Comparison of ENCODE assay signal across 2 cellular contexts in genomic region chr1:17404034-17404671, GRCh38.
TF ChIP-seq lines count a peak whose summit lies in the region.

No MANE protein-coding gene starts in this region.

TF ChIP-seq in IMR-90, 13 proteins besides CTCF, POLR2A, EP300 and RAD21:
- TF ChIP-seq MAZ (IDR thresholded peaks at IDR 0.05; ENCODE audit: borderline replicate concordance, low read depth, low read length), result no peak
- no peak for TF ChIP-seq RFX5 (IDR thresholded peaks at IDR 0.05; ENCODE audit: low read depth, low read length)
- TF ChIP-seq NFE2L2 (IDR thresholded peaks at IDR 0.05; ENCODE audit: low read depth, low read length), result no peak
- no peak for TF ChIP-seq SMC3 (IDR thresholded peaks at IDR 0.05; ENCODE audit: low read depth, low read length)
- no peak for TF ChIP-seq USF2 (IDR thresholded peaks at IDR 0.05; ENCODE audit: low read depth, low read length)
- no peak for TF ChIP-seq BHLHE40 (IDR thresholded peaks at IDR 0.05; ENCODE audit: low read depth, low read length)
- no peak for TF ChIP-seq CHD1 (IDR thresholded peaks at IDR 0.05; ENCODE audit: low read depth, low read length)
- no peak for TF ChIP-seq FOS (IDR thresholded peaks at IDR 0.05; ENCODE audit: low read depth, low read length)
- no peak for TF ChIP-seq CEBPB (IDR thresholded peaks at IDR 0.05; ENCODE audit: low read depth, low read length)
- no peak for TF ChIP-seq RCOR1 (IDR thresholded peaks at IDR 0.05; ENCODE audit: insufficient replicate concordance, low read length)
- TF ChIP-seq MXI1 (IDR thresholded peaks at IDR 0.05; ENCODE audit: borderline replicate concordance, low read depth, low read length), result no peak

TF ChIP-seq in H1, 55 proteins besides CTCF, POLR2A, EP300 and RAD21:
- TF ChIP-seq SRF (IDR thresholded peaks at IDR 0.05; ENCODE audit: low read depth, low read length) (no peak), POU5F1 (IDR thresholded peaks at IDR 0.05; ENCODE audit: low read depth, low read length) (no peak), ASH2L (IDR thresholded peaks at IDR 0.05; ENCODE audit: low read length) (no peak), TAF7 (optimal IDR thresholded peaks at IDR 0.05; ENCODE audit: borderline replicate concordance, low read depth, low read length) (no peak), NANOG (IDR thresholded peaks at IDR 0.05; ENCODE audit: insufficient read depth, low read depth, low read length, poor library complexity, severe bottlenecking) (no peak), TAF1 (IDR thresholded peaks at IDR 0.05; ENCODE audit: low read depth, low read length) (no peak)
